Comparison of ENCODE assay signal across 18 cellular contexts in genomic region chr7:37289347-37289746, GRCh38.
DNase-seq lines count a peak whose midpoint lies in the region; ATAC-seq, FAIRE-seq and TF ChIP-seq lines count a peak whose summit lies in the region.
"Had no signal": no experiment of that assay in that cellular context is flagged by ENCODE, and none has a peak within 500 bp of the region (broad histone marks: within the 10 kb centered on the region; RNA-seq: fewer than 3 reads in every experiment).

No MANE protein-coding gene starts in this region.

- H3K27ac ChIP-seq in CD8-positive, alpha-beta T cell (ENCODE audit: low read depth, low read length): no peak overlapping the region
- H3K27ac ChIP-seq in SU-DHL-6 (ENCODE audit: low read depth, low read length) (peak overlapping the region; percentile 82), layer of hippocampus (ENCODE audit: low read depth, low read length) (peak overlapping the region; percentile 49), small intestine (ENCODE audit: low read depth in 1 of 2, low read length in 1 of 2) (no peak overlapping the region)
- H3K27ac ChIP-seq: epithelial cell of prostate had no signal

- peaks cover 58% of the 10 kb centered on the region for H3F3A ChIP-seq in SU-DHL-6 (ENCODE audit: insufficient read depth)

- no peaks in the 10 kb centered on the region for H3K9me2 ChIP-seq in SU-DHL-6 (replicated peaks; ENCODE audit: insufficient read depth, low read length)

- peak overlapping the region; percentile 82 for H3K27ac Mint-ChIP-seq in CD8-positive, alpha-beta T cell
- H3K27ac Mint-ChIP-seq: activated CD4-positive, alpha-beta memory T cell treated with anti-CD3 and anti-CD28 coated beads, Interleukin-2, amount 10 ng/mL, durations not matched to agents 7 days and 5 days had no signal

- no peaks in the 10 kb centered on the region for H3K27me3 Mint-ChIP-seq in CD8-positive, alpha-beta T cell (ENCODE audit: low read depth)
- H3K27me3 Mint-ChIP-seq: activated CD4-positive, alpha-beta memory T cell treated with anti-CD3 and anti-CD28 coated beads, Interleukin-2, amount 10 ng/mL, durations not matched to agents 7 days and 5 days had no signal

- no peaks in the 10 kb centered on the region for H3K36me3 ChIP-seq in BE2C
- no peaks in the 10 kb centered on the region for H3K36me3 ChIP-seq in CD8-positive, alpha-beta T cell (ENCODE audit: insufficient read depth, low read length)
- no peaks in the 10 kb centered on the region for H3K36me3 ChIP-seq in SU-DHL-6 (ENCODE audit: low read length)
- H3K36me3 ChIP-seq in small intestine (ENCODE audit: control insufficient read depth in 2 of 2, insufficient read depth in 2 of 2, low read length in 2 of 2): no peaks in the 10 kb centered on the region

- H3K4me3 Mint-ChIP-seq in CD8-positive, alpha-beta T cell: no peak overlapping the region
- H3K4me3 Mint-ChIP-seq: activated CD4-positive, alpha-beta memory T cell treated with anti-CD3 and anti-CD28 coated beads, Interleukin-2, amount 10 ng/mL, durations not matched to agents 7 days and 5 days; CD14-positive monocyte had no signal

- POLR2A ChIA-PET in CD8-positive, alpha-beta T cell (lab: Charles Lee): no interaction called here

- CTCF ChIA-PET in CD8-positive, alpha-beta T cell (lab: Charles Lee): interaction anchor here (0.7 to 2.5 kb wide), 5 partner anchors 19 to 151 kb away, joined by 3 to 9 read pairs (median 4); no protein-coding TSS in a partner anchor

- H3K27me3 ChIP-seq in BE2C: no peaks in the 10 kb centered on the region
- no peaks in the 10 kb centered on the region for H3K27me3 ChIP-seq in CD8-positive, alpha-beta T cell (ENCODE audit: insufficient read depth, low read length)
- H3K27me3 ChIP-seq in SU-DHL-6 (ENCODE audit: low read length): no peaks in the 10 kb centered on the region
- H3K27me3 ChIP-seq in layer of hippocampus (ENCODE audit: control insufficient read depth, insufficient read depth, low read length): no peaks in the 10 kb centered on the region
- H3K27me3 ChIP-seq in small intestine (ENCODE audit: control insufficient read depth in 2 of 2, insufficient read depth in 2 of 2, low read length in 2 of 2): no peaks in the 10 kb centered on the region

- peaks cover 39% of the 10 kb centered on the region for H3K4me1 Mint-ChIP-seq in CD8-positive, alpha-beta T cell (ENCODE audit: low read depth)

- H3K4me3 ChIP-seq in BE2C (ENCODE audit: low read depth, low read length) (no peak overlapping the region), SU-DHL-6 (ENCODE audit: insufficient read depth, low read length, poor library complexity, severe bottlenecking) (no peak overlapping the region), small intestine (ENCODE audit: low read depth in 1 of 2, low read length in 2 of 2) (no peak overlapping the region)
- H3K4me3 ChIP-seq in CD8-positive, alpha-beta T cell (ENCODE audit: low read depth, low read length): no peak overlapping the region

- peak; percentile 33 for DNase-seq in BE2C
- DNase-seq in CD8-positive, alpha-beta T cell: no peak
- DNase-seq in foreskin melanocyte: no peak
- no peak for DNase-seq in NCI-H1092 (lab: John Stamatoyannopoulos, UW)
- no peak for DNase-seq in small intestine
- DNase-seq: activated CD4-positive, alpha-beta memory T cell treated with anti-CD3 and anti-CD28 coated beads, Interleukin-2, amount 10 ng/mL, durations not matched to agents 7 days and 5 days; activated naive CD4-positive, alpha-beta T cell treated with Interleukin-2 at 50 U/mL for 16 hours; head of caudate nucleus; kidney glomerular epithelial cell; NCI-H1048; NCI-H774; SHP77 treated with DMSO at 0.1 percent for 48 hours; stimulated activated CD4-positive, alpha-beta T cell treated with anti-CD3 and anti-CD28 coated beads, Interleukin-2, amount 100 ng/mL, for 48 hours had no signal

- no peak for FAIRE-seq in small intestine (lab: Jason Lieb, UNC)
- FAIRE-seq: TTC549 had no signal

- H3K4me1 ChIP-seq in BE2C (0 out of 2 replicates have a peak, but pooled peaks cover 2% of the 10 kb centered on the region), small intestine (ENCODE audit: control insufficient read depth in 2 of 2, insufficient read depth in 1 of 2, low read depth in 1 of 2, low read length in 1 of 2) (peaks cover 0 to 9% of the 10 kb centered on the region in 2 donors)
- H3K4me1 ChIP-seq in CD8-positive, alpha-beta T cell (ENCODE audit: insufficient read depth, low read length): peaks cover 12% of the 10 kb centered on the region

- peaks cover 53% of the 10 kb centered on the region for H3K79me2 ChIP-seq in SU-DHL-6 (ENCODE audit: insufficient read depth, low read length)

- H3K9ac ChIP-seq in SU-DHL-6 (ENCODE audit: low read length): peak overlapping the region; percentile 25

- WGBS in small intestine, 3 donors: 51 to 64% (median 62%) methylated on average over 3 of the region's 3 CpGs

- H3K9me3 Mint-ChIP-seq in CD8-positive, alpha-beta T cell: no peaks in the 10 kb centered on the region
- H3K9me3 Mint-ChIP-seq: activated CD4-positive, alpha-beta memory T cell treated with anti-CD3 and anti-CD28 coated beads, Interleukin-2, amount 10 ng/mL, durations not matched to agents 7 days and 5 days; CD14-positive monocyte had no signal

- intact Hi-C loops in CD8-positive, alpha-beta T cell (cut with DNase I, micrococcal nuclease): loop anchor here in 1 of 2 experiments (5.0 kb wide), 1 partner anchor 208 kb away; no protein-coding TSS in a partner anchor

- H3K9me3 ChIP-seq in BE2C (no peaks in the 10 kb centered on the region), SU-DHL-6 (ENCODE audit: insufficient read depth, low read length) (no peaks in the 10 kb centered on the region), small intestine (ENCODE audit: control insufficient read depth, low read depth) (no peaks in the 10 kb centered on the region)
- H3K9me3 ChIP-seq in CD8-positive, alpha-beta T cell (ENCODE audit: low read length): no peaks in the 10 kb centered on the region

- no peaks in the 10 kb centered on the region for H3K36me3 Mint-ChIP-seq in CD8-positive, alpha-beta T cell

- H4K20me1 ChIP-seq in SU-DHL-6 (ENCODE audit: low read depth, low read length): no peaks in the 10 kb centered on the region; the same call in 1 of the 2 replicates

- TF ChIP-seq CTCF in BE2C (IDR thresholded peaks at IDR 0.05; ENCODE audit: low read depth, low read length) (no peak), SU-DHL-6 (IDR thresholded peaks at IDR 0.05; ENCODE audit: insufficient read depth, low read length, poor library complexity, severe bottlenecking) (no peak)
- TF ChIP-seq CTCF in CD8-positive, alpha-beta T cell (IDR thresholded peaks at IDR 0.05): no peak

- H3K4me2 ChIP-seq in SU-DHL-6 (ENCODE audit: low read depth, low read length, poor library complexity, severe bottlenecking): peak overlapping the region; percentile 43

- no peak overlapping the region for H2AFZ ChIP-seq in SU-DHL-6 (ENCODE audit: low read depth, low read length, severe bottlenecking)

- ATAC-seq in CD8-positive, alpha-beta T cell: no peak

Comparison
In these comparisons a context has a peak if more than half of its experiments do, and no peak if none do; other contexts are left out.
1. H3K27ac ChIP-seq: peak in SU-DHL-6 (single experiment) and layer of hippocampus (single experiment); none in CD8-positive, alpha-beta T cell (single experiment) and small intestine (0 of 2).